ENCODE assay signal across 11 cellular contexts in the genomic region with DNA sequence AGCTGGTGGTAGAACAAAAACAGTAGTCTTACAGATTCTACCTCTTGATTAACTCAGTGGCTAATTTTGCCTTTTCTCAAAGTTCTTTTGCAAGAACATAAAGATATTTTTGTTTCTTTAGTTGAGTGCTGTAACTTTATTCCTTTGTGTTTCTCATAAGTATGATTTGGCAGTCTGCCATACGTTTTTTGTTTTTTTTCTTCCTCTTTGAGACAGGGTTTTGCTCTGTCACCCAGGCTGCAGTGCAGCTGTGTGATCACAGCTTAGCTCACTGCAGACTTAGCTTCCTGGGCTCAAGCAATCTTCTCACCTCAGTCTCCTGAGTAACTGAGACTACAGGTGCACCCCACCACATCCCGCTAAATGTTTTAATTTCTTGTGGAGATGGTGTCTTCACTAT. TPM values are rescaled to one million over a fixed set of nuclear protein-coding genes. Genes with fewer than 3 reads are reported as not detected.
A peak's percentile ranks its signal among the peaks of the same experiment; 100 is the strongest.
DNase-seq lines count a peak whose midpoint lies in the region; ATAC-seq lines count a peak whose summit lies in the region.
"Had no signal": no experiment of that assay in that cellular context is flagged by ENCODE, and none has a peak within 500 bp of the region (broad histone marks: within the 10 kb centered on the region; RNA-seq: fewer than 3 reads in every experiment).

No MANE protein-coding gene starts in this region.

- no peak overlapping the region for H3K9ac ChIP-seq in Karpas-422 (ENCODE audit: low read length)

- H3K27me3 ChIP-seq in CD4-positive, CD25-positive, alpha-beta regulatory T cell (ENCODE audit: control insufficient read depth, insufficient read depth, low read length): no peaks in the 10 kb centered on the region
- no peaks in the 10 kb centered on the region for H3K27me3 ChIP-seq in Karpas-422 (ENCODE audit: low read length)
- H3K27me3 ChIP-seq: heart left ventricle, sigmoid colon had no signal

- H3K79me2 ChIP-seq in Karpas-422 (ENCODE audit: low read length): no peaks in the 10 kb centered on the region

- no peaks in the 10 kb centered on the region for H3K36me3 ChIP-seq in CD4-positive, CD25-positive, alpha-beta regulatory T cell (ENCODE audit: control insufficient read depth, insufficient read depth, low read length)
- no peaks in the 10 kb centered on the region for H3K36me3 ChIP-seq in Karpas-422 (ENCODE audit: insufficient read depth, low read length)
- H3K36me3 ChIP-seq: sigmoid colon had no signal

- H3K9me3 ChIP-seq in CD4-positive, CD25-positive, alpha-beta regulatory T cell (ENCODE audit: control insufficient read depth in 2 of 2, low read length in 2 of 2): no peaks in the 10 kb centered on the region
- no peaks in the 10 kb centered on the region for H3K9me3 ChIP-seq in Karpas-422 (ENCODE audit: low read length)
- H3K9me3 ChIP-seq: heart left ventricle, sigmoid colon had no signal

- H3K4me1 ChIP-seq in CD4-positive, CD25-positive, alpha-beta regulatory T cell (ENCODE audit: control insufficient read depth, insufficient read depth, low read length, poor library complexity, severe bottlenecking): no peaks in the 10 kb centered on the region
- peaks cover 35% of the 10 kb centered on the region for H3K4me1 ChIP-seq in Karpas-422 (ENCODE audit: low read length)
- H3K4me1 ChIP-seq: sigmoid colon had no signal

- no peak overlapping the region for H3K27ac ChIP-seq in CD4-positive, CD25-positive, alpha-beta regulatory T cell (ENCODE audit: insufficient read depth, low read length, poor library complexity, severe bottlenecking)
- H3K27ac ChIP-seq in Karpas-422 (ENCODE audit: low read length): peak overlapping the region; percentile 55
- H3K27ac ChIP-seq in substantia nigra (ENCODE audit: low read depth, low read length, poor library complexity, severe bottlenecking): no peak overlapping the region
- H3K27ac ChIP-seq: sigmoid colon had no signal

- DNase-seq in CD4-positive, CD25-positive, alpha-beta regulatory T cell: peak in 1 of 3 donors; percentile 19
- DNase-seq in Karpas-422 (peak; percentile 92), kidney tubule cell (ENCODE audit: low spot score) (peak; percentile 66), A172 (ENCODE audit: low spot score) (no peak), NCI-H524 treated with DMSO at 0.1 percent for 48 hours (lab: John Stamatoyannopoulos, UW) (no peak), substantia nigra (lab: John Stamatoyannopoulos, UW) (no peak)
- no peak for DNase-seq in activated naive CD8-positive, alpha-beta T cell treated with anti-CD3 and anti-CD28 coated beads for 36 hours
- DNase-seq: heart left ventricle, NCI-H446 treated with DMSO at 0.1 percent for 48 hours, sigmoid colon had no signal

- no peaks in the 10 kb centered on the region for H4K20me1 ChIP-seq in Karpas-422 (ENCODE audit: insufficient read depth, low read depth, low read length)

- no peaks in the 10 kb centered on the region for H3K27me3 Mint-ChIP-seq in CD4-positive, CD25-positive, alpha-beta regulatory T cell
- H3K27me3 Mint-ChIP-seq in activated naive CD8-positive, alpha-beta T cell treated with anti-CD3 and anti-CD28 coated beads for 36 hours: no peaks in the 10 kb centered on the region

- H3K4me1 Mint-ChIP-seq in CD4-positive, CD25-positive, alpha-beta regulatory T cell: peaks cover 0 to 5% (median 2%) of the 10 kb centered on the region in 4 donors
- peaks cover 8% of the 10 kb centered on the region for H3K4me1 Mint-ChIP-seq in activated naive CD8-positive, alpha-beta T cell treated with anti-CD3 and anti-CD28 coated beads for 36 hours

- H3K9me3 Mint-ChIP-seq in CD4-positive, CD25-positive, alpha-beta regulatory T cell: no peaks in the 10 kb centered on the region
- H3K9me3 Mint-ChIP-seq in activated naive CD8-positive, alpha-beta T cell treated with anti-CD3 and anti-CD28 coated beads for 36 hours: no peaks in the 10 kb centered on the region

- H3K27ac Mint-ChIP-seq in CD4-positive, CD25-positive, alpha-beta regulatory T cell: no peak overlapping the region
- peak overlapping the region; percentile 54 for H3K27ac Mint-ChIP-seq in activated naive CD8-positive, alpha-beta T cell treated with anti-CD3 and anti-CD28 coated beads for 36 hours

- no peaks in the 10 kb centered on the region for H3K36me3 Mint-ChIP-seq in CD4-positive, CD25-positive, alpha-beta regulatory T cell
- peaks cover 9% of the 10 kb centered on the region for H3K36me3 Mint-ChIP-seq in activated naive CD8-positive, alpha-beta T cell treated with anti-CD3 and anti-CD28 coated beads for 36 hours

- peak; percentile 39 to 69 for ATAC-seq in CD4-positive, CD25-positive, alpha-beta regulatory T cell (ENCODE audit: low read depth in 2 of 2)
- ATAC-seq in GM18907 (IDR thresholded peaks at IDR 0.05; ENCODE audit: unreplicated experiment): no peak

- H2AFZ ChIP-seq in Karpas-422 (ENCODE audit: low read length): no peak overlapping the region

- no peak overlapping the region for H3K4me3 Mint-ChIP-seq in CD4-positive, CD25-positive, alpha-beta regulatory T cell
- H3K4me3 Mint-ChIP-seq in activated naive CD8-positive, alpha-beta T cell treated with anti-CD3 and anti-CD28 coated beads for 36 hours: no peak overlapping the region

- no peaks in the 10 kb centered on the region for H3K9me2 ChIP-seq in Karpas-422 (replicated peaks; ENCODE audit: insufficient read depth, low read length)

- peak overlapping the region; percentile 33 for H3K4me2 ChIP-seq in Karpas-422 (ENCODE audit: low read depth, low read length, poor library complexity, severe bottlenecking)

- H3K4me3 ChIP-seq in CD4-positive, CD25-positive, alpha-beta regulatory T cell (ENCODE audit: low read depth, low read length): no peak overlapping the region
- H3K4me3 ChIP-seq in Karpas-422 (ENCODE audit: low read length): no peak overlapping the region
- H3K4me3 ChIP-seq: heart left ventricle, sigmoid colon had no signal

RNA-seq across cellular contexts. Expression of a gene that starts 22.4 kb away (rescaled TPM):
- 2.2 TPM for total RNA-seq in CD4-positive, CD25-positive, alpha-beta regulatory T cell
- polyA plus RNA-seq in CD4-positive, CD25-positive, alpha-beta regulatory T cell: under 1 TPM; 0.23 to 0.47 (median 0.34) TPM
- 2.0 and 8.6 TPM in 2 replicates for total RNA-seq in Karpas-422 (2014; rRNA removed; shearing (Covaris generic); ENCODE audit: low replicate concordance)
- total RNA-seq in activated naive CD8-positive, alpha-beta T cell treated with anti-CD3 and anti-CD28 coated beads for 36 hours: 10 to 100 TPM; 11.3 to 13.3 TPM
- 15.8 and 18.0 TPM in 2 replicates for total RNA-seq in A172 (2014; rRNA removed; shearing (Covaris generic))

Comparison
In these comparisons a context has a peak if more than half of its experiments do, and no peak if none do; other contexts are left out.
1. DNase-seq: peak in Karpas-422 (single experiment) and kidney tubule cell (single experiment); none in activated naive CD8-positive, alpha-beta T cell treated with anti-CD3 and anti-CD28 coated beads for 36 hours (single experiment), A172 (single experiment), NCI-H524 treated with DMSO at 0.1 percent for 48 hours (single experiment) and substantia nigra (0 of 49).